29 cellular contexts compared by ENCODE assay signal in genomic region chr9:13076616-13077015, GRCh38.
"Had no signal": no experiment of that assay in that cellular context is flagged by ENCODE, and none has a peak within 500 bp of the region (broad histone marks: within the 10 kb centered on the region; RNA-seq: fewer than 3 reads in every experiment).

No MANE protein-coding gene starts in this region.

- H3K36me3 ChIP-seq: colonic mucosa, esophagus muscularis mucosa, esophagus squamous epithelium, gastrocnemius medialis, gastroesophageal sphincter, heart left ventricle, heart right ventricle had no signal

- H3K4me3 ChIP-seq: colonic mucosa, coronary artery, dorsolateral prefrontal cortex, esophagus muscularis mucosa, esophagus squamous epithelium, gastrocnemius medialis, gastroesophageal sphincter, heart left ventricle, heart right ventricle, hepatocyte had no signal

- H3K79me2 ChIP-seq: hepatocyte had no signal

- H2AFZ ChIP-seq: hepatocyte had no signal

- H3K27ac ChIP-seq: colonic mucosa, coronary artery, dorsolateral prefrontal cortex, epithelial cell of prostate, esophagus muscularis mucosa, esophagus squamous epithelium, foreskin keratinocyte, gastrocnemius medialis, gastroesophageal sphincter, heart left ventricle, heart right ventricle, hepatocyte had no signal

- FAIRE-seq: endometrium, endothelial cell of umbilical vein, frontal cortex had no signal

- H3K9me3 ChIP-seq: colonic mucosa, gastrocnemius medialis had no signal

- DNase-seq: colonic mucosa; cortex of kidney; dermis blood vessel endothelial cell; dorsolateral prefrontal cortex; effector CD4-positive, alpha-beta T cell; effector CD8-positive, alpha-beta T cell; effector memory CD4-positive, alpha-beta T cell; effector memory CD8-positive, alpha-beta T cell; endodermal cell; erythroblast; esophagus squamous epithelium; foreskin fibroblast; foreskin keratinocyte; foreskin melanocyte; gastrocnemius medialis; glutamatergic neuron; head of caudate nucleus; heart left ventricle; heart right ventricle; hippocampal formation had no signal

- H3K4me2 ChIP-seq: hepatocyte had no signal

- H3K27me3 ChIP-seq: colonic mucosa, dorsolateral prefrontal cortex, esophagus muscularis mucosa, esophagus squamous epithelium, foreskin keratinocyte, gastrocnemius medialis, gastroesophageal sphincter, heart left ventricle, heart right ventricle, hepatocyte had no signal

- H3K4me1 ChIP-seq: colonic mucosa, esophagus muscularis mucosa, esophagus squamous epithelium, foreskin keratinocyte, gastrocnemius medialis, gastroesophageal sphincter, heart left ventricle, heart right ventricle had no signal

- ATAC-seq: effector memory CD8-positive, alpha-beta T cell; esophagus mucosa; foreskin keratinocyte; gastrocnemius medialis; gastroesophageal sphincter; heart left ventricle; heart right ventricle had no signal
